In the genomic region with DNA sequence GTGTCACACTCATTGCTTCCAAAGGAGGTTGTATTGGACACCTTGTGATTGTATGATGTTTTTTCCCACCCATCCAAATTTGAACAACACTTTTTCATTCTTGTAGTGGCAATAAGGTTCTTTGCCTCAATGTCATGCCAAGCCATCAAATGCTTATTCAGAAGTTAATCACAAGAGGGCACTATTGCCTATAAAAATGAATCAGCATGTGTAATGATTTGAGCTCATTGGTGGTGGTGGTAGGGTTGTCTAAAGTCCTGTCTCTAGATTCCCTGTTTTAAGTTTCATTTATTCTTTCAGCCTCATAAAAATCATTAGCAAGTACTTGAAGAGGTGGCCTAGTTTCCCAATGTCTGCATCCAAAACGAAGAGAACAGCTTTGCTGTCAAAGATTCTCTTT, we compare ENCODE assay signal across 8 cellular contexts. TPM values are rescaled to one million over a fixed set of nuclear protein-coding genes. Genes with fewer than 3 reads are reported as not detected.
DNase-seq lines count a peak whose midpoint lies in the region; ATAC-seq and TF ChIP-seq lines count a peak whose summit lies in the region.

No MANE protein-coding gene starts in this region.

- H3K4me3 ChIP-seq in colonic mucosa = no peak overlapping the region
- no peak overlapping the region for H3K4me3 ChIP-seq in psoas muscle

- intact Hi-C loops in colonic mucosa (cut with DNase I) = loop anchor here (10.0 kb wide), 1 partner anchor 775 kb away; no protein-coding TSS in a partner anchor
- intact Hi-C loops in psoas muscle (cut with DNase I) = no loop called here

- H3K4me3 Mint-ChIP-seq in T-cell = no peak overlapping the region

- H3K4me1 Mint-ChIP-seq in T-cell = no peaks in the 10 kb centered on the region

- TF ChIP-seq CTCF in colonic mucosa (IDR thresholded peaks at IDR 0.05) (peak; percentile 9), psoas muscle (IDR thresholded peaks at IDR 0.05) (peak; percentile 32)

- H3K27ac ChIP-seq in colonic mucosa (no peak overlapping the region), psoas muscle (no peak overlapping the region)

- no peak overlapping the region for H3K27ac Mint-ChIP-seq in T-cell

- H3K27me3 ChIP-seq in colonic mucosa (no peaks in the 10 kb centered on the region), psoas muscle (ENCODE audit: insufficient read depth in 3 of 3, low read length in 2 of 3) (peaks cover 0 to 16% (median 0%) of the 10 kb centered on the region in 3 donors)

- 48 to 56% (median 50%) methylated on average over 1 of the region's 1 CpG for WGBS in psoas muscle, 3 donors

- H3K36me3 Mint-ChIP-seq in T-cell = no peaks in the 10 kb centered on the region

- H3K9me3 ChIP-seq in colonic mucosa (no peaks in the 10 kb centered on the region), psoas muscle (no peaks in the 10 kb centered on the region)

- POLR2A ChIA-PET in T-cell (lab: Charles Lee) = no interaction called here

- H3K4me1 ChIP-seq in colonic mucosa (no peaks in the 10 kb centered on the region), psoas muscle (no peaks in the 10 kb centered on the region)

- H3K36me3 ChIP-seq in colonic mucosa (no peaks in the 10 kb centered on the region), psoas muscle (ENCODE audit: insufficient read depth in 1 of 2, low read depth in 1 of 2) (peaks cover 0 to 8% of the 10 kb centered on the region in 2 donors)

- H3K27me3 Mint-ChIP-seq in T-cell = peaks cover 0 to 19% of the 10 kb centered on the region in 2 donors

- CTCF ChIA-PET in T-cell (lab: Charles Lee) = no interaction called here

- DNase-seq in AG20443 (ENCODE audit: low spot score) (peak; percentile 16), NCI-H1105 (lab: John Stamatoyannopoulos, UW) (peak; percentile 30), colonic mucosa (no peak), psoas muscle (no peak), dedifferentiated amniotic fluid mesenchymal stem cell (ENCODE audit: extremely low spot score) (no peak), UCSD-AML1 (lab: John Stamatoyannopoulos, UW; ENCODE audit: unreplicated experiment) (no peak), T-cell (no peak)

- H3K9ac ChIP-seq in colonic mucosa (ENCODE audit: low read depth in 2 of 2, low read length in 2 of 2) = no peak overlapping the region

- H3K9me3 Mint-ChIP-seq in T-cell = no peaks in the 10 kb centered on the region

- ATAC-seq in GM18858 (IDR thresholded peaks at IDR 0.05; ENCODE audit: unreplicated experiment) (peak; percentile 66), psoas muscle (peak in 2 of 4 donors; percentile 39 to 50), T-cell (replicated peaks in 1 of 4) (no peak)

RNA-seq across cellular contexts. Expression of a gene that starts 37.0 kb away (rescaled TPM):
- under 1 TPM in 1 of 2 donors, not detected in 1; 0.07 TPM for total RNA-seq in colonic mucosa
- not detected for total RNA-seq in psoas muscle
- polyA plus RNA-seq in psoas muscle = not detected
- not detected for total RNA-seq in T-cell

Comparison
In these comparisons a context has a peak if more than half of its experiments do, and no peak if none do; other contexts are left out.
1. DNase-seq: peak in AG20443 (single experiment) and NCI-H1105 (single experiment); none in colonic mucosa (single experiment), psoas muscle (0 of 2), dedifferentiated amniotic fluid mesenchymal stem cell (single experiment), UCSD-AML1 (single experiment) and T-cell (0 of 34).